In the genomic region with DNA sequence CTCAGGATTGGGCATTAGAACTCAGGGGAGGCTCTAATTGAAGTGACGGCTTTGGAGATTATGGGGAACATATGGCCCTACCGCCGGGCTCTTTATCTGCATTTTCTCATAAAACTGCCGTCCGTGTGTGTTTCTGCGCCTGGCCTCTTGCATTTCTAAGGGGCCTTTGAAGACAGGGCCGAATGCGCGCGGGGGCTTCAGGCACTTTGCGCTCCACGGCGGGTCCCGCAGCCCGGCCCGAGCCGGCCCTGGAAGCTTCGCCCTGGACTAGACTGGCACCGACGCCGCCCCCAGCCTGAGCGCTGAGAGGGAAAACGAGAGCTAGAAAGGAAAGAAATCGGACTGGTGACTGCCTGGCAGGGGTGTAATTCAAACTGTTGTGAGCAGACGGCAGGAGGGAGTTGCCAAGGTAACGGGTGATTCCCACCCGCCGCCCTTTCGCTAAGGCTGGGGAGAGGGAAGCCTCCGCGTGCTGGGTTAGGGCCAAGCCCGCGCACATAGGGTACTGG, we compare ENCODE assay signal across 9 cellular contexts.
DNase-seq lines count a peak whose midpoint lies in the region; ATAC-seq and TF ChIP-seq lines count a peak whose summit lies in the region.
"Had no signal": no experiment of that assay in that cellular context is flagged by ENCODE, and none has a peak within 500 bp of the region (broad histone marks: within the 10 kb centered on the region; RNA-seq: fewer than 3 reads in every experiment).

No MANE protein-coding gene starts in this region.

- TF ChIP-seq CTCF in esophagus squamous epithelium (IDR thresholded peaks at IDR 0.05) (no peak), parathyroid adenoma (IDR thresholded peaks at IDR 0.05) (no peak), osteoblast (IDR thresholded peaks at IDR 0.05; ENCODE audit: extremely low read depth, low read depth, low read length) (no peak)

- H3K27me3 ChIP-seq in esophagus squamous epithelium (peaks cover 0 to 85% (median 10%) of the 10 kb centered on the region in 4 donors), parathyroid adenoma (ENCODE audit: control insufficient read depth, insufficient read depth, low read length) (no peaks in the 10 kb centered on the region), osteoblast (ENCODE audit: insufficient read depth, low read length) (peaks cover 20% of the 10 kb centered on the region)

- 0 to 4% methylated on average over 14 to 19 of the region's 33 CpGs for WGBS in esophagus squamous epithelium, 2 donors

- H3K4me2 ChIP-seq in parathyroid adenoma (ENCODE audit: low read length) (peak overlapping the region; percentile 83), osteoblast (ENCODE audit: insufficient read depth, low read length) (no peak overlapping the region)

- H3K4me3 ChIP-seq in esophagus squamous epithelium (peak overlapping the region; percentile 26 to 65 (median 38)), parathyroid adenoma (ENCODE audit: low read depth, low read length) (peak overlapping the region; percentile 49), osteoblast (ENCODE audit: insufficient read depth, low read length) (no peak overlapping the region)

- H3K4me3 Mint-ChIP-seq in stimulated activated memory B cell treated with anti-CD40 and anti-IgM and Interleukin-4, amounts not matched to agents 10 μg/mL and 1 μg/mL and 100 μg/mL, for 72 hours: no peak overlapping the region

- H3K4me1 Mint-ChIP-seq in stimulated activated memory B cell treated with anti-CD40 and anti-IgM and Interleukin-4, amounts not matched to agents 10 μg/mL and 1 μg/mL and 100 μg/mL, for 72 hours: no peaks in the 10 kb centered on the region

- peaks cover 56% of the 10 kb centered on the region for H3K27me3 Mint-ChIP-seq in stimulated activated memory B cell treated with anti-CD40 and anti-IgM and Interleukin-4, amounts not matched to agents 10 μg/mL and 1 μg/mL and 100 μg/mL, for 72 hours

- TF ChIP-seq POLR2A in esophagus squamous epithelium (IDR thresholded peaks at IDR 0.05): no peak

- H2AFZ ChIP-seq in parathyroid adenoma (peak overlapping the region; percentile 66), osteoblast (ENCODE audit: low read length) (no peak overlapping the region)

- H3K79me2 ChIP-seq in parathyroid adenoma (no peaks in the 10 kb centered on the region), osteoblast (ENCODE audit: insufficient read depth, low read length) (no peaks in the 10 kb centered on the region)

- H3K4me1 ChIP-seq in esophagus squamous epithelium: peaks cover 7 to 15% (median 9%) of the 10 kb centered on the region in 3 donors
- H3K4me1 ChIP-seq in parathyroid adenoma: no peaks in the 10 kb centered on the region
- H3K4me1 ChIP-seq in osteoblast (ENCODE audit: insufficient read depth, low read length): no peaks in the 10 kb centered on the region

- no peaks in the 10 kb centered on the region for H3K36me3 Mint-ChIP-seq in stimulated activated memory B cell treated with anti-CD40 and anti-IgM and Interleukin-4, amounts not matched to agents 10 μg/mL and 1 μg/mL and 100 μg/mL, for 72 hours

- H3K9me3 ChIP-seq in esophagus squamous epithelium (no peaks in the 10 kb centered on the region), parathyroid adenoma (ENCODE audit: control insufficient read depth, low read length) (no peaks in the 10 kb centered on the region), osteoblast (ENCODE audit: low read depth, low read length) (no peaks in the 10 kb centered on the region)

- no peak for ATAC-seq in stimulated activated memory B cell treated with anti-CD40 and anti-IgM and Interleukin-4, amounts not matched to agents 10 μg/mL and 1 μg/mL and 100 μg/mL, for 72 hours
- no peak for ATAC-seq in HG03442 (IDR thresholded peaks at IDR 0.05; ENCODE audit: unreplicated experiment)

- no peak overlapping the region for H3K27ac Mint-ChIP-seq in stimulated activated memory B cell treated with anti-CD40 and anti-IgM and Interleukin-4, amounts not matched to agents 10 μg/mL and 1 μg/mL and 100 μg/mL, for 72 hours

- intact Hi-C loops in esophagus squamous epithelium (cut with DNase I): no loop called here

- H3K9me3 Mint-ChIP-seq in stimulated activated memory B cell treated with anti-CD40 and anti-IgM and Interleukin-4, amounts not matched to agents 10 μg/mL and 1 μg/mL and 100 μg/mL, for 72 hours: no peaks in the 10 kb centered on the region

- H3K36me3 ChIP-seq in esophagus squamous epithelium: no peaks in the 10 kb centered on the region
- H3K36me3 ChIP-seq in parathyroid adenoma (ENCODE audit: control insufficient read depth, insufficient read depth, low read length): no peaks in the 10 kb centered on the region
- H3K36me3 ChIP-seq in osteoblast (ENCODE audit: insufficient read depth, low read length): no peaks in the 10 kb centered on the region

- H3K27ac ChIP-seq in esophagus squamous epithelium: no peak overlapping the region
- H3K27ac ChIP-seq in parathyroid adenoma: no peak overlapping the region
- H3K27ac ChIP-seq in osteoblast (ENCODE audit: low read depth, low read length): no peak overlapping the region

- H3K9ac ChIP-seq in parathyroid adenoma: no peak overlapping the region

- H4K20me1 ChIP-seq in osteoblast (ENCODE audit: insufficient read depth, low read length): no peaks in the 10 kb centered on the region

- DNase-seq in Daoy (ENCODE audit: low read depth) (peak; percentile 56), NCI-H2171 treated with DMSO at 0.1 percent for 48 hours (lab: John Stamatoyannopoulos, UW) (peak; percentile 97), esophagus squamous epithelium (lab: John Stamatoyannopoulos, UW) (no peak), osteoblast (ENCODE audit: insufficient read length, low spot score, missing footprints) (no peak)
- DNase-seq in stimulated activated CD4-positive, alpha-beta T cell treated with anti-CD3 and anti-CD28 coated beads, Interleukin-4, amount 100 ng/mL, for 24 hours: no peak
- DNase-seq: KG1 had no signal

Comparison
In these comparisons a context has a peak if more than half of its experiments do, and no peak if none do; other contexts are left out.
1. DNase-seq: peak in Daoy (single experiment) and NCI-H2171 treated with DMSO at 0.1 percent for 48 hours (single experiment); none in esophagus squamous epithelium (single experiment), osteoblast (single experiment) and stimulated activated CD4-positive, alpha-beta T cell treated with anti-CD3 and anti-CD28 coated beads, Interleukin-4, amount 100 ng/mL, for 24 hours (single experiment).